1 cellular context compared by ENCODE assay signal in genomic region chr9:133715866-133716563, GRCh38.
A peak's percentile ranks its signal among the peaks of the same experiment; 100 is the strongest.
TF ChIP-seq lines count a peak whose summit lies in the region.

No MANE protein-coding gene starts in this region.

TF ChIP-seq in HepG2, 621 proteins besides CTCF, POLR2A, EP300 and RAD21 (continued from another document and continues in another):
- TF ChIP-seq, protein P1, sequence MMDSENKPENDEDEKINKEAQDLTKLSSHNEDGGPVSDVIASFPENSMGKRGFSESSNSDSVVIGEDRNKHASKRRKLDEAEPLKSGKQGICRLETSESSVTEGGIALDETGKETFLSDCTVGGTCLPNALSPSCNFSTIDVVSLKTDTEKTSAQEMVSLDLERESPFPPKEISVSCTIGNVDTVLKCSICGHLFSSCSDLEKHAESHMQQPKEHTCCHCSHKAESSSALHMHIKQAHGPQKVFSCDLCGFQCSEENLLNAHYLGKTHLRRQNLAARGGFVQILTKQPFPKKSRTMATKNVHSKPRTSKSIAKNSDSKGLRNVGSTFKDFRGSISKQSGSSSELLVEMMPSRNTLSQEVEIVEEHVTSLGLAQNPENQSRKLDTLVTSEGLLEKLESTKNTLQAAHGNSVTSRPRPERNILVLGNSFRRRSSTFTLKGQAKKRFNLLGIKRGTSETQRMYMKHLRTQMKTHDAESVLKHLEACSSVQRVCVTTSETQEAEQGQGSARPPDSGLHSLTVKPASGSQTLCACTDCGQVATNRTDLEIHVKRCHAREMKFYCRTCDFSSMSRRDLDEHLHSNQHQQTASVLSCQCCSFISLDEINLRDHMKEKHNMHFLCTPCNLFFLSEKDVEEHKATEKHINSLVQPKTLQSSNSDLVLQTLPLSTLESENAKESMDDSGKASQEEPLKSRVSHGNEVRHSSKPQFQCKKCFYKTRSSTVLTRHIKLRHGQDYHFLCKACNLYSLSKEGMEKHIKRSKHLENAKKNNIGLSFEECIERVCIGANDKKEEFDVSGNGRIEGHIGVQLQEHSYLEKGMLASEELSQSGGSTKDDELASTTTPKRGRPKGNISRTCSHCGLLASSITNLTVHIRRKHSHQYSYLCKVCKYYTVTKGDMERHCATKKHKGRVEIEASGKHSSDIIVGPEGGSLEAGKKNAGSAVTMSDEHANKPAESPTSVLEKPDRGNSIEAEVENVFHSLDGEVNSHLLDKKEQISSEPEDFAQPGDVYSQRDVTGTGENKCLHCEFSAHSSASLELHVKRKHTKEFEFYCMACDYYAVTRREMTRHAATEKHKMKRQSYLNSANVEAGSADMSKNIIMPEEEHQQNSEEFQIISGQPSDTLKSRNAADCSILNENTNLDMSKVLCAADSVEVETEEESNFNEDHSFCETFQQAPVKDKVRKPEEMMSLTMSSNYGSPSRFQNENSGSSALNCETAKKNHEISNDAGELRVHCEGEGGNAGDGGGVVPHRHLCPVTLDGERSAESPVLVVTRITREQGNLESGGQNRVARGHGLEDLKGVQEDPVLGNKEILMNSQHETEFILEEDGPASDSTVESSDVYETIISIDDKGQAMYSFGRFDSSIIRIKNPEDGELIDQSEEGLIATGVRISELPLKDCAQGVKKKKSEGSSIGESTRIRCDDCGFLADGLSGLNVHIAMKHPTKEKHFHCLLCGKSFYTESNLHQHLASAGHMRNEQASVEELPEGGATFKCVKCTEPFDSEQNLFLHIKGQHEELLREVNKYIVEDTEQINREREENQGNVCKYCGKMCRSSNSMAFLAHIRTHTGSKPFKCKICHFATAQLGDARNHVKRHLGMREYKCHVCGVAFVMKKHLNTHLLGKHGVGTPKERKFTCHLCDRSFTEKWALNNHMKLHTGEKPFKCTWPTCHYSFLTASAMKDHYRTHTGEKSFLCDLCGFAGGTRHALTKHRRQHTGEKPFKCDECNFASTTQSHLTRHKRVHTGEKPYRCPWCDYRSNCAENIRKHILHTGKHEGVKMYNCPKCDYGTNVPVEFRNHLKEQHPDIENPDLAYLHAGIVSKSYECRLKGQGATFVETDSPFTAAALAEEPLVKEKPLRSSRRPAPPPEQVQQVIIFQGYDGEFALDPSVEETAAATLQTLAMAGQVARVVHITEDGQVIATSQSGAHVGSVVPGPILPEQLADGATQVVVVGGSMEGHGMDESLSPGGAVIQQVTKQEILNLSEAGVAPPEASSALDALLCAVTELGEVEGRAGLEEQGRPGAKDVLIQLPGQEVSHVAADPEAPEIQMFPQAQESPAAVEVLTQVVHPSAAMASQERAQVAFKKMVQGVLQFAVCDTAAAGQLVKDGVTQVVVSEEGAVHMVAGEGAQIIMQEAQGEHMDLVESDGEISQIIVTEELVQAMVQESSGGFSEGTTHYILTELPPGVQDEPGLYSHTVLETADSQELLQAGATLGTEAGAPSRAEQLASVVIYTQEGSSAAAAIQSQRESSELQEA (CRISPR knock-in tag; IDR thresholded peaks at IDR 0.05; ENCODE audit: not compliant biosample characterization): no peak
- TF ChIP-seq STAT6 (CRISPR knock-in tag; IDR thresholded peaks at IDR 0.05; ENCODE audit: borderline replicate concordance) (no peak), KLF9 (CRISPR knock-in tag; IDR thresholded peaks at IDR 0.05; ENCODE audit: low read depth) (no peak), TEF (CRISPR knock-in tag; IDR thresholded peaks at IDR 0.05) (no peak), PAX8 (CRISPR knock-in tag; IDR thresholded peaks at IDR 0.05; ENCODE audit: borderline replicate concordance) (no peak), ZBTB7B (CRISPR knock-in tag; IDR thresholded peaks at IDR 0.05) (peak; percentile 91), ZZZ3 (CRISPR knock-in tag; IDR thresholded peaks at IDR 0.05; ENCODE audit: borderline replicate concordance) (no peak), BRF2 (CRISPR knock-in tag; IDR thresholded peaks at IDR 0.05) (no peak), HNF4A (CRISPR knock-in tag; IDR thresholded peaks at IDR 0.05) (peak; percentile 91), MIXL1 (CRISPR knock-in tag; IDR thresholded peaks at IDR 0.05) (no peak), ZNF557 (CRISPR knock-in tag; IDR thresholded peaks at IDR 0.05) (0 out of 2 replicates have a peak, but pooled peaks have one; percentile 14), ZNF775 (CRISPR knock-in tag; IDR thresholded peaks at IDR 0.05; ENCODE audit: borderline replicate concordance) (no peak), CREB1 (IDR thresholded peaks at IDR 0.05) (no peak), CREB1 (CRISPR knock-in tag; IDR thresholded peaks at IDR 0.05) (0 out of 2 replicates have a peak, but pooled peaks have one; percentile 13), TFAP4 (IDR thresholded peaks at IDR 0.05; ENCODE audit: borderline replicate concordance, low read depth) (peak; percentile 33; the same call in 1 of the 2 replicates), SMARCE1 (IDR thresholded peaks at IDR 0.05; ENCODE audit: borderline replicate concordance) (no peak), ARHGAP35 (CRISPR knock-in tag; IDR thresholded peaks at IDR 0.05; ENCODE audit: borderline replicate concordance) (no peak; the same call in 1 of the 2 replicates), ZNF737 (CRISPR knock-in tag; IDR thresholded peaks at IDR 0.05; ENCODE audit: borderline replicate concordance) (no peak), SAFB2 (CRISPR knock-in tag; IDR thresholded peaks at IDR 0.05; ENCODE audit: borderline replicate concordance, low read depth) (no peak), KAT7 (CRISPR knock-in tag; IDR thresholded peaks at IDR 0.05; ENCODE audit: borderline replicate concordance) (0 out of 2 replicates have a peak, but pooled peaks have one; percentile 34), ARID2 (CRISPR knock-in tag; IDR thresholded peaks at IDR 0.05; ENCODE audit: borderline replicate concordance) (no peak), ZNF543 (CRISPR knock-in tag; IDR thresholded peaks at IDR 0.05) (peak; percentile 75; the same call in 1 of the 2 replicates), HNRNPUL1 (IDR thresholded peaks at IDR 0.05; ENCODE audit: low read depth, low read length) (no peak), CEBPB (IDR thresholded peaks at IDR 0.05; ENCODE audit: borderline replicate concordance, low read depth, low read length) (no peak), ZFP36L1 (CRISPR knock-in tag; IDR thresholded peaks at IDR 0.05) (no peak), ZNF709 (CRISPR knock-in tag; IDR thresholded peaks at IDR 0.05) (no peak), ZNF605 (CRISPR knock-in tag; IDR thresholded peaks at IDR 0.05) (peak; percentile 84), CEBPG (CRISPR knock-in tag; IDR thresholded peaks at IDR 0.05) (no peak), ZSCAN29 (CRISPR knock-in tag; conservative IDR thresholded peaks at IDR 0.05) (0 out of 2 replicates have a peak, but pooled peaks have one; percentile 40), REPIN1 (CRISPR knock-in tag; IDR thresholded peaks at IDR 0.05; ENCODE audit: borderline replicate concordance, low read depth) (peak; percentile 49; the same call in 1 of the 2 replicates)
- TF ChIP-seq, protein P2, sequence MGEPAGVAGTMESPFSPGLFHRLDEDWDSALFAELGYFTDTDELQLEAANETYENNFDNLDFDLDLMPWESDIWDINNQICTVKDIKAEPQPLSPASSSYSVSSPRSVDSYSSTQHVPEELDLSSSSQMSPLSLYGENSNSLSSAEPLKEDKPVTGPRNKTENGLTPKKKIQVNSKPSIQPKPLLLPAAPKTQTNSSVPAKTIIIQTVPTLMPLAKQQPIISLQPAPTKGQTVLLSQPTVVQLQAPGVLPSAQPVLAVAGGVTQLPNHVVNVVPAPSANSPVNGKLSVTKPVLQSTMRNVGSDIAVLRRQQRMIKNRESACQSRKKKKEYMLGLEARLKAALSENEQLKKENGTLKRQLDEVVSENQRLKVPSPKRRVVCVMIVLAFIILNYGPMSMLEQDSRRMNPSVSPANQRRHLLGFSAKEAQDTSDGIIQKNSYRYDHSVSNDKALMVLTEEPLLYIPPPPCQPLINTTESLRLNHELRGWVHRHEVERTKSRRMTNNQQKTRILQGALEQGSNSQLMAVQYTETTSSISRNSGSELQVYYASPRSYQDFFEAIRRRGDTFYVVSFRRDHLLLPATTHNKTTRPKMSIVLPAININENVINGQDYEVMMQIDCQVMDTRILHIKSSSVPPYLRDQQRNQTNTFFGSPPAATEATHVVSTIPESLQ (CRISPR knock-in tag; conservative IDR thresholded peaks at IDR 0.05): no peak
- TF ChIP-seq, protein P3, sequence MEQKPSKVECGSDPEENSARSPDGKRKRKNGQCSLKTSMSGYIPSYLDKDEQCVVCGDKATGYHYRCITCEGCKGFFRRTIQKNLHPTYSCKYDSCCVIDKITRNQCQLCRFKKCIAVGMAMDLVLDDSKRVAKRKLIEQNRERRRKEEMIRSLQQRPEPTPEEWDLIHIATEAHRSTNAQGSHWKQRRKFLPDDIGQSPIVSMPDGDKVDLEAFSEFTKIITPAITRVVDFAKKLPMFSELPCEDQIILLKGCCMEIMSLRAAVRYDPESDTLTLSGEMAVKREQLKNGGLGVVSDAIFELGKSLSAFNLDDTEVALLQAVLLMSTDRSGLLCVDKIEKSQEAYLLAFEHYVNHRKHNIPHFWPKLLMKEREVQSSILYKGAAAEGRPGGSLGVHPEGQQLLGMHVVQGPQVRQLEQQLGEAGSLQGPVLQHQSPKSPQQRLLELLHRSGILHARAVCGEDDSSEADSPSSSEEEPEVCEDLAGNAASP (CRISPR knock-in tag; IDR thresholded peaks at IDR 0.05; ENCODE audit: borderline replicate concordance): peak; percentile 69; the same call in 1 of the 2 replicates
- TF ChIP-seq, protein P4, sequence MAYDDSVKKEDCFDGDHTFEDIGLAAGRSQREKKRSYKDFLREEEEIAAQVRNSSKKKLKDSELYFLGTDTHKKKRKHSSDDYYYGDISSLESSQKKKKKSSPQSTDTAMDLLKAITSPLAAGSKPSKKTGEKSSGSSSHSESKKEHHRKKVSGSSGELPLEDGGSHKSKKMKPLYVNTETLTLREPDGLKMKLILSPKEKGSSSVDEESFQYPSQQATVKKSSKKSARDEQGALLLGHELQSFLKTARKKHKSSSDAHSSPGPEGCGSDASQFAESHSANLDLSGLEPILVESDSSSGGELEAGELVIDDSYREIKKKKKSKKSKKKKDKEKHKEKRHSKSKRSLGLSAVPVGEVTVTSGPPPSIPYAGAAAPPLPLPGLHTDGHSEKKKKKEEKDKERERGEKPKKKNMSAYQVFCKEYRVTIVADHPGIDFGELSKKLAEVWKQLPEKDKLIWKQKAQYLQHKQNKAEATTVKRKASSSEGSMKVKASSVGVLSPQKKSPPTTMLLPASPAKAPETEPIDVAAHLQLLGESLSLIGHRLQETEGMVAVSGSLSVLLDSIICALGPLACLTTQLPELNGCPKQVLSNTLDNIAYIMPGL (CRISPR knock-in tag; IDR thresholded peaks at IDR 0.05; ENCODE audit: borderline replicate concordance in 1 of 2, low read depth in 1 of 2): peak in 1 of 2 experiments; percentile 41; a peak in 1 of 4 replicates
